ENCODE assay signal across 9 cellular contexts in genomic region chr20:46657137-46657536, GRCh38. TPM values are rescaled to one million over a fixed set of nuclear protein-coding genes. Genes with fewer than 3 reads are reported as not detected.
"Had no signal": no experiment of that assay in that cellular context is flagged by ENCODE, and none has a peak within 500 bp of the region (broad histone marks: within the 10 kb centered on the region; RNA-seq: fewer than 3 reads in every experiment).

No MANE protein-coding gene starts in this region.

- H3K4me3 ChIP-seq: GM12878 had no signal

- ATAC-seq: GM12878 had no signal

- FAIRE-seq: G401.6, GM12878, GM12891, GM12892, GM18507, GM19239 had no signal

- DNase-seq: GDM1, GF-D8 had no signal

RNA-seq across cellular contexts. Expression of gene SLC13A3, which starts 5.9 kb away (rescaled TPM):
- total RNA-seq: G401 had no signal

RNA-seq across cellular contexts. Expression of gene SLC2A10, which starts 52.3 kb away (rescaled TPM):
- total RNA-seq: GM12878 had no signal
- polyA plus RNA-seq: GM12878 had no signal
